Comparison of ENCODE assay signal across 16 cellular contexts in genomic region chr14:40122978-40123648, GRCh38.
A peak's percentile ranks its signal among the peaks of the same experiment; 100 is the strongest.
DNase-seq lines count a peak whose midpoint lies in the region; ATAC-seq and TF ChIP-seq lines count a peak whose summit lies in the region.
"Had no signal": no experiment of that assay in that cellular context is flagged by ENCODE, and none has a peak within 500 bp of the region (broad histone marks: within the 10 kb centered on the region; RNA-seq: fewer than 3 reads in every experiment).

No MANE protein-coding gene starts in this region.

- H3K27ac ChIP-seq in SK-N-SH (ENCODE audit: low read depth in 2 of 2, low read length in 1 of 2) = no peak overlapping the region
- no peak overlapping the region for H3K27ac ChIP-seq in tibial nerve
- H3K27ac ChIP-seq: SJSA1 had no signal

- peaks cover 2% of the 10 kb centered on the region for H3K9me3 Mint-ChIP-seq in neural crest cell

- in situ Hi-C loops in astrocyte of the cerebellum (cut with HindIII; ENCODE audit: low sequenced_read_pairs) = no loop called here

- H3K4me1 Mint-ChIP-seq in neural crest cell = peaks cover 14% of the 10 kb centered on the region
- H3K4me1 Mint-ChIP-seq: activated CD4-positive, alpha-beta T cell treated with anti-CD3 and anti-CD28 coated beads, Interleukin-2, amount 10 ng/mL, durations not matched to agents 24 days and 14 days; naive thymus-derived CD8-positive, alpha-beta T cell; stimulated activated naive CD8-positive, alpha-beta T cell treated with anti-CD3 and anti-CD28 coated beads, Interleukin-15, amount 100 ng/mL, for 72 hours had no signal

- ATAC-seq in GM19395 (IDR thresholded peaks at IDR 0.05; ENCODE audit: unreplicated experiment) (peak; percentile 58), HG03342 (IDR thresholded peaks at IDR 0.05; ENCODE audit: unreplicated experiment) (peak; percentile 58), GM18867 (IDR thresholded peaks at IDR 0.05; ENCODE audit: unreplicated experiment) (no peak)
- ATAC-seq: naive thymus-derived CD8-positive, alpha-beta T cell; stimulated activated naive CD8-positive, alpha-beta T cell treated with anti-CD3 and anti-CD28 coated beads, Interleukin-15, amount 100 ng/mL, for 72 hours had no signal

- 2% methylated on average over 2 of the region's 2 CpGs for WGBS in SK-N-SH (ENCODE audit: low lambda C conversion rate)
- 60 to 63% methylated on average over 2 of the region's 2 CpGs for WGBS in tibial nerve, 2 donors

- no peaks in the 10 kb centered on the region for H3K27me3 ChIP-seq in SK-N-SH (ENCODE audit: insufficient read depth)
- no peaks in the 10 kb centered on the region for H3K27me3 ChIP-seq in tibial nerve
- H3K27me3 ChIP-seq: SJSA1 had no signal

- H3K79me2 ChIP-seq in SK-N-SH (ENCODE audit: insufficient read depth) = no peaks in the 10 kb centered on the region

- H3K9me2 ChIP-seq in SK-N-SH = no peaks in the 10 kb centered on the region

- H3K4me1 ChIP-seq in SK-N-SH (ENCODE audit: control insufficient read depth in 1 of 2, insufficient read depth in 2 of 2, low read depth in 1 of 2, low read length in 1 of 2) (no peaks in the 10 kb centered on the region), tibial nerve (no peaks in the 10 kb centered on the region)
- H3K4me1 ChIP-seq: SJSA1 had no signal

- no peak for TF ChIP-seq EP300 in SK-N-SH (IDR thresholded peaks at IDR 0.05; ENCODE audit: borderline replicate concordance in 1 of 2, low read depth in 1 of 2, low read length in 1 of 2)
- no peak for TF ChIP-seq EP300 in tibial nerve (IDR thresholded peaks at IDR 0.05)

- H3K4me2 ChIP-seq in SK-N-SH = no peak overlapping the region; the same call in 1 of the 2 replicates

- CTCF ChIA-PET in SK-N-SH (lab: Yijun Ruan, JAX) = no interaction called here

- no peaks in the 10 kb centered on the region for H3K27me3 Mint-ChIP-seq in neural crest cell (ENCODE audit: low read depth)
- H3K27me3 Mint-ChIP-seq: activated CD4-positive, alpha-beta T cell treated with anti-CD3 and anti-CD28 coated beads, Interleukin-2, amount 10 ng/mL, durations not matched to agents 24 days and 14 days; naive thymus-derived CD8-positive, alpha-beta T cell; stimulated activated naive CD8-positive, alpha-beta T cell treated with anti-CD3 and anti-CD28 coated beads, Interleukin-15, amount 100 ng/mL, for 72 hours had no signal

- DNase-seq in astrocyte of the cerebellum (ENCODE audit: low read depth) (peak; percentile 47), neural crest cell (ENCODE audit: low read depth, low spot score) (no peak), SK-N-SH (no peak), tibial nerve (ENCODE audit: low spot score in 2 of 2) (no peak)
- no peak for DNase-seq in activated T-cell treated with anti-CD3 and anti-CD28 coated beads, Interleukin-2, amount 50 U/mL, for 1 hour
- DNase-seq: activated CD4-positive, alpha-beta T cell treated with anti-CD3 and anti-CD28 coated beads, Interleukin-2, amount 10 ng/mL, durations not matched to agents 24 days and 14 days; activated naive CD4-positive, alpha-beta T cell treated with anti-CD3 and anti-CD28 coated beads, Interleukin-2, amount 50 U/mL, for 16 hours; effector CD4-positive, alpha-beta T cell; H7; naive thymus-derived CD8-positive, alpha-beta T cell; NCI-H1436 treated with DMSO at 0.1 percent for 48 hours; stimulated activated naive CD8-positive, alpha-beta T cell treated with anti-CD3 and anti-CD28 coated beads, Interleukin-15, amount 100 ng/mL, for 72 hours had no signal

- H3K9me3 ChIP-seq in SK-N-SH = no peaks in the 10 kb centered on the region
- H3K9me3 ChIP-seq in tibial nerve = peaks cover 0 to 2% (median 0%) of the 10 kb centered on the region in 4 donors
- H3K9me3 ChIP-seq: SJSA1 had no signal

- no peak overlapping the region for H3K27ac Mint-ChIP-seq in neural crest cell (ENCODE audit: unreplicated experiment)
- H3K27ac Mint-ChIP-seq: activated CD4-positive, alpha-beta T cell treated with anti-CD3 and anti-CD28 coated beads, Interleukin-2, amount 10 ng/mL, durations not matched to agents 24 days and 14 days; naive thymus-derived CD8-positive, alpha-beta T cell; stimulated activated naive CD8-positive, alpha-beta T cell treated with anti-CD3 and anti-CD28 coated beads, Interleukin-15, amount 100 ng/mL, for 72 hours had no signal

- TF ChIP-seq CTCF in astrocyte of the cerebellum (IDR thresholded peaks at IDR 0.05; ENCODE audit: low read depth, low read length, missing control alignments) = no peak
- TF ChIP-seq CTCF in neural crest cell (conservative IDR thresholded peaks at IDR 0.05) = no peak
- no peak for TF ChIP-seq CTCF in SK-N-SH (IDR thresholded peaks at IDR 0.05)
- no peak for TF ChIP-seq CTCF in tibial nerve (IDR thresholded peaks at IDR 0.05)

- no peak overlapping the region for H2AFZ ChIP-seq in SK-N-SH (ENCODE audit: low read depth)

- H3K4me3 ChIP-seq in astrocyte of the cerebellum (ENCODE audit: low read depth, low read length) = no peak overlapping the region
- no peak overlapping the region for H3K4me3 ChIP-seq in SK-N-SH (ENCODE audit: low read depth in 2 of 2, low read length in 1 of 2)
- no peak overlapping the region for H3K4me3 ChIP-seq in tibial nerve
- H3K4me3 ChIP-seq: SJSA1 had no signal

- peak overlapping the region; percentile 9 for H3K4me3 Mint-ChIP-seq in neural crest cell
- H3K4me3 Mint-ChIP-seq: activated CD4-positive, alpha-beta T cell treated with anti-CD3 and anti-CD28 coated beads, Interleukin-2, amount 10 ng/mL, durations not matched to agents 24 days and 14 days; naive thymus-derived CD8-positive, alpha-beta T cell; stimulated activated naive CD8-positive, alpha-beta T cell treated with anti-CD3 and anti-CD28 coated beads, Interleukin-15, amount 100 ng/mL, for 72 hours had no signal

- POLR2A ChIA-PET in SK-N-SH (lab: Yijun Ruan, JAX) = no interaction called here

- H3K9ac ChIP-seq in SK-N-SH = no peak overlapping the region

- H3K36me3 ChIP-seq in SK-N-SH (replicated peaks in 1 of 2; ENCODE audit: control insufficient read depth in 1 of 2, insufficient read depth in 2 of 2, low read length in 1 of 2) = no peaks in the 10 kb centered on the region
- H3K36me3 ChIP-seq in tibial nerve = no peaks in the 10 kb centered on the region
- H3K36me3 ChIP-seq: SJSA1 had no signal

- H4K20me1 ChIP-seq in SK-N-SH (ENCODE audit: insufficient read depth) = no peaks in the 10 kb centered on the region

- no peak for TF ChIP-seq POLR2A in tibial nerve (IDR thresholded peaks at IDR 0.05)

- H3K36me3 Mint-ChIP-seq in neural crest cell (ENCODE audit: low read depth) = no peaks in the 10 kb centered on the region

- H3F3A ChIP-seq in SK-N-SH (replicated peaks; ENCODE audit: insufficient read depth) = no peaks in the 10 kb centered on the region

- no peak for TF ChIP-seq RAD21 in SK-N-SH (IDR thresholded peaks at IDR 0.05; ENCODE audit: low read length)

TF ChIP-seq in SK-N-SH, 30 proteins besides CTCF, POLR2A, EP300 and RAD21 (continues in another document):
- TF ChIP-seq JUND (IDR thresholded peaks at IDR 0.05) = no peak
- TF ChIP-seq RFX5 (IDR thresholded peaks at IDR 0.05; ENCODE audit: low read length) = no peak
- no peak for TF ChIP-seq FOSL2 (IDR thresholded peaks at IDR 0.05; ENCODE audit: borderline replicate concordance, low read depth)
- no peak for TF ChIP-seq RXRA (IDR thresholded peaks at IDR 0.05; ENCODE audit: borderline replicate concordance, low read depth)
- no peak for TF ChIP-seq MXI1 (IDR thresholded peaks at IDR 0.05; ENCODE audit: low read depth, low read length)
- no peak for TF ChIP-seq TEAD4 (IDR thresholded peaks at IDR 0.05; ENCODE audit: borderline replicate concordance, insufficient read depth)
- TF ChIP-seq USF1 (IDR thresholded peaks at IDR 0.05; ENCODE audit: borderline replicate concordance, low read depth) = no peak
- TF ChIP-seq ELF1 (IDR thresholded peaks at IDR 0.05) = no peak
- TF ChIP-seq RCOR1 (IDR thresholded peaks at IDR 0.05; ENCODE audit: low read length) = no peak
- TF ChIP-seq CHD2 (IDR thresholded peaks at IDR 0.05; ENCODE audit: low read length, partially characterized antibody) = no peak
- no peak for TF ChIP-seq GABPA (IDR thresholded peaks at IDR 0.05; ENCODE audit: low read depth)
- no peak for TF ChIP-seq SIN3A (IDR thresholded peaks at IDR 0.05; ENCODE audit: borderline replicate concordance, low read depth, low read length)
- TF ChIP-seq ZBTB33 (IDR thresholded peaks at IDR 0.05; ENCODE audit: borderline replicate concordance, low read depth) = no peak
- no peak for TF ChIP-seq MAX (IDR thresholded peaks at IDR 0.05; ENCODE audit: low read depth)
- no peak for TF ChIP-seq SMC3 (IDR thresholded peaks at IDR 0.05; ENCODE audit: low read depth, low read length)
- TF ChIP-seq MEF2A (IDR thresholded peaks at IDR 0.05; ENCODE audit: borderline replicate concordance, low read depth) = no peak
